Comparison of ENCODE assay signal across 18 cellular contexts in genomic region chr4:147094228-147094627, GRCh38.
DNase-seq lines count a peak whose midpoint lies in the region; ATAC-seq, FAIRE-seq and TF ChIP-seq lines count a peak whose summit lies in the region.
"Had no signal": no experiment of that assay in that cellular context is flagged by ENCODE, and none has a peak within 500 bp of the region (broad histone marks: within the 10 kb centered on the region; RNA-seq: fewer than 3 reads in every experiment).

No MANE protein-coding gene starts in this region.

- H3K36me3 ChIP-seq in breast epithelium (no peaks in the 10 kb centered on the region), PC-9 (ENCODE audit: low read depth) (no peaks in the 10 kb centered on the region), thyroid gland (no peaks in the 10 kb centered on the region), esophagus muscularis mucosa (no peaks in the 10 kb centered on the region)
- H3K36me3 ChIP-seq: suprapubic skin had no signal

- H3K9me3 ChIP-seq in breast epithelium = no peaks in the 10 kb centered on the region
- no peaks in the 10 kb centered on the region for H3K9me3 ChIP-seq in PC-9 (ENCODE audit: insufficient read depth, low read depth)
- no peaks in the 10 kb centered on the region for H3K9me3 ChIP-seq in thyroid gland
- H3K9me3 ChIP-seq in esophagus muscularis mucosa = no peaks in the 10 kb centered on the region
- H3K9me3 ChIP-seq: suprapubic skin had no signal

- no peak overlapping the region for H3K4me2 ChIP-seq in PC-9

- H3F3A ChIP-seq in PC-9 (ENCODE audit: insufficient read depth, low read depth) = no peaks in the 10 kb centered on the region

- DNase-seq in MCF 10A (ENCODE audit: unreplicated experiment) (peak; percentile 40), breast epithelium (ENCODE audit: low spot score in 2 of 2) (no peak), PC-9 (no peak), fibroblast of pulmonary artery (ENCODE audit: low read depth) (no peak), thyroid gland (peak; percentile 18 to 40), esophagus muscularis mucosa (ENCODE audit: extremely low spot score) (no peak), H54 (ENCODE audit: insufficient read length, low spot score) (no peak)
- DNase-seq: activated CD8-positive, alpha-beta T cell treated with anti-CD3 and anti-CD28 coated beads for 36 hours; activated effector memory CD4-positive, alpha-beta T cell treated with Interleukin-2 at 50 U/mL for 16 hours; DMS79 treated with DMSO at 0.1 percent for 48 hours; hippocampal formation; NCI-H1092 treated with DMSO at 0.1 percent for 48 hours; NCI-H226; nucleus accumbens; T-helper 9 cell had no signal

- H3K27ac Mint-ChIP-seq in MCF 10A (ENCODE audit: low read depth, unreplicated experiment) = peak overlapping the region; percentile 65
- H3K27ac Mint-ChIP-seq: activated CD8-positive, alpha-beta T cell treated with anti-CD3 and anti-CD28 coated beads for 36 hours had no signal

- no peaks in the 10 kb centered on the region for H3K79me2 ChIP-seq in PC-9 (ENCODE audit: low read depth)

- no peak overlapping the region for H2AFZ ChIP-seq in PC-9

- no peak overlapping the region for H3K4me3 Mint-ChIP-seq in MCF 10A (ENCODE audit: unreplicated experiment)
- H3K4me3 Mint-ChIP-seq: activated CD8-positive, alpha-beta T cell treated with anti-CD3 and anti-CD28 coated beads for 36 hours had no signal

- peaks cover 24% of the 10 kb centered on the region for H3K4me1 Mint-ChIP-seq in MCF 10A (ENCODE audit: insufficient read depth, unreplicated experiment)

- no peaks in the 10 kb centered on the region for H4K20me1 ChIP-seq in PC-9 (ENCODE audit: insufficient read depth)

- TF ChIP-seq POLR2A in breast epithelium (IDR thresholded peaks at IDR 0.05) = no peak
- TF ChIP-seq POLR2A in thyroid gland (IDR thresholded peaks at IDR 0.05) = no peak
- no peak for TF ChIP-seq POLR2A in esophagus muscularis mucosa (IDR thresholded peaks at IDR 0.05; ENCODE audit: low read depth)
- no peak for TF ChIP-seq POLR2A in H54 (IDR thresholded peaks at IDR 0.05; ENCODE audit: low read depth, low read length)

- POLR2A ChIA-PET in MCF 10A (lab: Yijun Ruan, JAX) = interaction anchor here (0.9 to 1.1 kb wide), 6 partner anchors 70 to 755 kb away, joined by 3 to 4 read pairs (median 3); no protein-coding TSS in a partner anchor
- POLR2A ChIA-PET in PC-9 (lab: Charles Lee; ENCODE audit: unreplicated experiment) = no interaction called here

- TF ChIP-seq EP300 in esophagus muscularis mucosa (IDR thresholded peaks at IDR 0.05) = no peak

- FAIRE-seq in H54 (lab: Jason Lieb, UNC) = no peak

- 83 to 86% methylated on average over 2 of the region's 2 CpGs for WGBS in thyroid gland, 2 donors
- 97% methylated on average over 2 of the region's 2 CpGs for WGBS in esophagus muscularis mucosa

- no peaks in the 10 kb centered on the region for H3K27me3 Mint-ChIP-seq in MCF 10A (ENCODE audit: insufficient read depth, unreplicated experiment)

- H3K4me1 ChIP-seq in breast epithelium = no peaks in the 10 kb centered on the region
- no peaks in the 10 kb centered on the region for H3K4me1 ChIP-seq in PC-9 (replicated peaks; ENCODE audit: insufficient read depth)
- H3K4me1 ChIP-seq in thyroid gland = peaks cover 0 to 13% of the 10 kb centered on the region in 2 donors
- peaks cover 0 to 12% (median 6%) of the 10 kb centered on the region in 4 donors for H3K4me1 ChIP-seq in esophagus muscularis mucosa

- H3K36me3 Mint-ChIP-seq in MCF 10A (ENCODE audit: insufficient read depth, unreplicated experiment) = no peaks in the 10 kb centered on the region

- no peaks in the 10 kb centered on the region for H3K9me3 Mint-ChIP-seq in MCF 10A (ENCODE audit: unreplicated experiment)
- H3K9me3 Mint-ChIP-seq: activated CD8-positive, alpha-beta T cell treated with anti-CD3 and anti-CD28 coated beads for 36 hours had no signal

- H3K27ac ChIP-seq in breast epithelium (no peak overlapping the region), PC-9 (no peak overlapping the region), thyroid gland (no peak overlapping the region), esophagus muscularis mucosa (replicated peaks in 1 of 4) (no peak overlapping the region)
- H3K27ac ChIP-seq: suprapubic skin had no signal

- TF ChIP-seq CTCF in MCF 10A (IDR thresholded peaks at IDR 0.05; ENCODE audit: unreplicated experiment) (no peak), breast epithelium (IDR thresholded peaks at IDR 0.05) (no peak), PC-9 (conservative IDR thresholded peaks at IDR 0.05) (0 out of 2 replicates have a peak, but pooled peaks have one; percentile 19), fibroblast of pulmonary artery (IDR thresholded peaks at IDR 0.05; ENCODE audit: low read length, missing control alignments) (peak; percentile 25), thyroid gland (IDR thresholded peaks at IDR 0.05) (peak in 3 of 6 experiments; percentile 25 to 39 (median 35)), esophagus muscularis mucosa (IDR thresholded peaks at IDR 0.05) (peak in 1 of 3 experiments; percentile 23)

- BruUV-seq in MCF 10A (replicated peaks; lab: Mats Ljungman, UMichigan) (no TSS peak), PC-9 (replicated peaks; lab: Mats Ljungman, UMichigan) (no TSS peak)

- intact Hi-C loops in MCF 10A (cut with micrococcal nuclease) = loop anchor here (10.0 kb wide), 2 partner anchors 569 to 1479 kb away; partner anchors contain the start of genes MMAA and SLC10A7
- intact Hi-C loops in breast epithelium (cut with DNase I; ENCODE audit: low total_unique reads) = no loop called here
- intact Hi-C loops in PC-9 (cut with micrococcal nuclease; ENCODE audit: unreplicated experiment) = loop anchor here (5.0 to 10.0 kb wide), 3 partner anchors 149 to 1482 kb away; partner anchors contain the start of gene TTC29
- intact Hi-C loops in thyroid gland (cut with DNase I) = loop anchor here (5.0 to 10.0 kb wide), 2 partner anchors 77 to 749 kb away; no protein-coding TSS in a partner anchor
- intact Hi-C loops in esophagus muscularis mucosa (cut with DNase I) = loop anchor here (10.0 kb wide), 1 partner anchor 749 kb away; no protein-coding TSS in a partner anchor

- CTCF ChIA-PET in MCF 10A (lab: Yijun Ruan, JAX) (interaction anchor here (0.5 to 2.4 kb wide), 6 partner anchors 44 to 999 kb away, joined by 3 to 37 read pairs (median 4); no protein-coding TSS in a partner anchor), PC-9 (lab: Charles Lee) (interaction anchor here (0.8 kb wide), 1 partner anchor 75 kb away, joined by 3 read pairs; no protein-coding TSS in a partner anchor)

- H3K9me2 ChIP-seq in PC-9 (ENCODE audit: insufficient read depth) = no peaks in the 10 kb centered on the region

- no peak for ATAC-seq in GM21528 (IDR thresholded peaks at IDR 0.05; ENCODE audit: low FRiP score, unreplicated experiment)
- ATAC-seq: activated CD8-positive, alpha-beta T cell treated with anti-CD3 and anti-CD28 coated beads for 36 hours had no signal

- H3K4me3 ChIP-seq in breast epithelium (no peak overlapping the region), PC-9 (no peak overlapping the region), fibroblast of pulmonary artery (replicated peaks; ENCODE audit: low read depth, low read length) (no peak overlapping the region), thyroid gland (replicated peaks in 1 of 3) (no peak overlapping the region), esophagus muscularis mucosa (no peak overlapping the region)
- H3K4me3 ChIP-seq: lung, suprapubic skin had no signal

- H3K27me3 ChIP-seq in breast epithelium (no peaks in the 10 kb centered on the region), PC-9 (ENCODE audit: insufficient read depth, low read depth) (no peaks in the 10 kb centered on the region), thyroid gland (no peaks in the 10 kb centered on the region), esophagus muscularis mucosa (no peaks in the 10 kb centered on the region)
- H3K27me3 ChIP-seq: suprapubic skin had no signal

Comparison
In these comparisons a context has a peak if more than half of its experiments do, and no peak if none do; other contexts are left out.
1. DNase-seq: peak in MCF 10A (single experiment) and thyroid gland (2 of 2); none in breast epithelium (0 of 2), PC-9 (0 of 2), fibroblast of pulmonary artery (single experiment), esophagus muscularis mucosa (single experiment) and H54 (single experiment).
2. CTCF ChIP-seq: peak in PC-9 (single experiment) and fibroblast of pulmonary artery (single experiment); none in MCF 10A (single experiment) and breast epithelium (0 of 3).